Comparison of ENCODE assay signal across 9 cellular contexts in the genomic region with DNA sequence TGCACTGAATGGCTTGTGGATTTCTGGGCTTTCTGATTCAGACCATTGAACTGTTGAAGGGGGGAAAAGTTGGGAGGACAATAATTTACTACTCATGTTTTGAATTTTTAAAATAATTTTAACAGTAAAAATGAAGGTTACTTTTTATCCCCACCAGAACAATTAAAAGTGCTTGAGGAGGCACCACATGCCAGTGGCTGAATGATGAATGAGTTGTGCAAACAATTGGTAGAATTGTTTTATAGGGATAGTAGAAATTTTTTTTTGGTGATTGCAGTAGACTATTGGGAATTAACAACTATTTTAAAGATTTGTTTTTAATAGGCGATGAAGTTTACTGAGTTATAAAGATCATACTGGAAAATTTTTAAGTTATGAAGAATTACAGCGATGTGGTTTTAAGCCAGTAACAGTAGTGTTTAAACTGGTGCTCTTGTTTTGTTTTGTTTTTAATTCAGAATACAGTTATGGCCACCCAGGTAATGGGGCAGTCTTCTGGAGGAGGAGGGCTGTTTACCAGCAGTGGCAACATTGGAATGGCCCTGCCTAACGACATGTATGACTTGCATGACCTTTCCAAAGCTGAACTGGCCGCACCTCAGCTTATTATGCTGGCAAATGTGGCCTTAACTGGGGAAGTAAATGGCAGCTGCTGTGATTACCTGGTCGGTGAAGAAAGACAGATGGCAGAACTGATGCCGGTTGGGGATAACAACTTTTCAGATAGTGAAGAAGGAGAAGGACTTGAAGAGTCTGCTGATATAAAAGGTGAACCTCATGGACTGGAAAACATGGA. TPM values are rescaled to one million over a fixed set of nuclear protein-coding genes. Genes with fewer than 3 reads are reported as not detected.
DNase-seq lines count a peak whose midpoint lies in the region; ATAC-seq and TF ChIP-seq lines count a peak whose summit lies in the region.
"Had no signal": no experiment of that assay in that cellular context is flagged by ENCODE, and none has a peak within 500 bp of the region (broad histone marks: within the 10 kb centered on the region; RNA-seq: fewer than 3 reads in every experiment).

No MANE protein-coding gene starts in this region.

- H3K9me3 Mint-ChIP-seq in T-cell: no peaks in the 10 kb centered on the region
- H3K9me3 Mint-ChIP-seq in stimulated activated effector memory CD8-positive, alpha-beta T cell treated with anti-CD3 and anti-CD28 coated beads, Interleukin-12 subunit alpha, Interleukin-12 subunit beta, amount 100 ng/mL, for 72 hours: no peaks in the 10 kb centered on the region

- POLR2A ChIA-PET in T-cell (lab: Charles Lee): interaction anchor here in 1 of 2 donors (1.0 kb wide), 1 partner anchor 67 kb away, joined by 3 read pairs; a partner anchor contains a TSS

- ATAC-seq in T-cell (replicated peaks in 1 of 4) (no peak), GM21515 (IDR thresholded peaks at IDR 0.05; ENCODE audit: unreplicated experiment) (no peak), GM18873 (IDR thresholded peaks at IDR 0.05; ENCODE audit: low FRiP score, unreplicated experiment) (no peak)
- ATAC-seq in stimulated activated effector memory CD8-positive, alpha-beta T cell treated with anti-CD3 and anti-CD28 coated beads, Interleukin-12 subunit alpha, Interleukin-12 subunit beta, amount 100 ng/mL, for 72 hours: no peak

- no peaks in the 10 kb centered on the region for H3K27me3 Mint-ChIP-seq in T-cell

- peaks cover 49 to 68% (median 64%) of the 10 kb centered on the region in 3 donors for H3K4me1 Mint-ChIP-seq in T-cell
- H3K4me1 Mint-ChIP-seq in stimulated activated effector memory CD8-positive, alpha-beta T cell treated with anti-CD3 and anti-CD28 coated beads, Interleukin-12 subunit alpha, Interleukin-12 subunit beta, amount 100 ng/mL, for 72 hours: peaks cover 40% of the 10 kb centered on the region

- DNase-seq in DMS 273 (lab: John Stamatoyannopoulos, UW; ENCODE audit: unreplicated experiment) (peak; percentile 31), DMS 273 treated with DMSO at 0.1 percent for 48 hours (lab: John Stamatoyannopoulos, UW) (no peak), T-cell (no peak), fibroblast of the aortic adventitia (ENCODE audit: low read depth) (no peak), caudate nucleus (lab: John Stamatoyannopoulos, UW) (no peak)
- DNase-seq in stimulated activated effector memory CD8-positive, alpha-beta T cell treated with anti-CD3 and anti-CD28 coated beads, Interleukin-12 subunit alpha, Interleukin-12 subunit beta, amount 100 ng/mL, for 72 hours (ENCODE audit: low spot score in 2 of 2): peak in 1 of 2 donors; percentile 46
- DNase-seq: 8988T had no signal

- CTCF ChIA-PET in T-cell (lab: Charles Lee): interaction anchor here (1.1 to 4.2 kb wide), 4 partner anchors 8 to 523 kb away, joined by 3 to 22 read pairs (median 8); a partner anchor contains a TSS

- no peak for TF ChIP-seq CTCF in fibroblast of the aortic adventitia (IDR thresholded peaks at IDR 0.05; ENCODE audit: insufficient read depth, low read length)

- peak overlapping the region; percentile 97 to 98 for H3K27ac Mint-ChIP-seq in T-cell
- peak overlapping the region; percentile 95 for H3K27ac Mint-ChIP-seq in stimulated activated effector memory CD8-positive, alpha-beta T cell treated with anti-CD3 and anti-CD28 coated beads, Interleukin-12 subunit alpha, Interleukin-12 subunit beta, amount 100 ng/mL, for 72 hours

- H3K27ac ChIP-seq in caudate nucleus (ENCODE audit: low read depth, low read length): no peak overlapping the region

- H3K4me3 Mint-ChIP-seq in T-cell: peak overlapping the region; percentile 97
- H3K4me3 Mint-ChIP-seq in stimulated activated effector memory CD8-positive, alpha-beta T cell treated with anti-CD3 and anti-CD28 coated beads, Interleukin-12 subunit alpha, Interleukin-12 subunit beta, amount 100 ng/mL, for 72 hours: peak overlapping the region; percentile 88

- peak overlapping the region; percentile 90 for H3K4me3 ChIP-seq in fibroblast of the aortic adventitia (ENCODE audit: low read depth, low read length)

- H3K36me3 Mint-ChIP-seq in T-cell: peaks cover 8% of the 10 kb centered on the region
- H3K36me3 Mint-ChIP-seq in stimulated activated effector memory CD8-positive, alpha-beta T cell treated with anti-CD3 and anti-CD28 coated beads, Interleukin-12 subunit alpha, Interleukin-12 subunit beta, amount 100 ng/mL, for 72 hours: peaks cover 63% of the 10 kb centered on the region

RNA-seq across cellular contexts. Expression of a gene that starts 2.7 kb away (rescaled TPM):
- total RNA-seq in T-cell: 10 to 100 TPM; 57.0 to 72.1 (median 67.4) TPM
- 42.1 and 50.6 TPM in 2 replicates for total RNA-seq in fibroblast of the aortic adventitia (ENCODE audit: low replicate concordance)
